Comparison of ENCODE assay signal across 16 cellular contexts in the genomic region with DNA sequence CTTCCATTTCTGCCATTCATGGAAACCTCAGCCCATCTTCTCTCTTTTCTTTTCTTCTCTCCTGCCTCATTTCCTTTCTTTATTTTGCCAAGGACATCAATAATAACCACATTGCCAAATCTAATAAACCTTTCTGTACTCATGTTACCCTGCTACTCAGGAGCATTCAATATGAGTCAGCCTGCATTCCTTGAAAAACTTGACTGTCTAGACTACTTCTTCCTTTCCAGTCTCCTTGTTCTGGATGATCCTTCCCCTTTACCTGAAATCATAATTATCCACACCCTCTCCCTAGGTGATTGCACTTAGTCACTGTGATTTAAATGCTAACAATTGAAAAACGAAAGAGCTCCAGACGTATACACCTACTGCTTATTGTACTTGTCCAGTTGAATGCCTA.
"Had no signal": no experiment of that assay in that cellular context is flagged by ENCODE, and none has a peak within 500 bp of the region (broad histone marks: within the 10 kb centered on the region; RNA-seq: fewer than 3 reads in every experiment).

No MANE protein-coding gene starts in this region.

- H3K27me3 Mint-ChIP-seq: activated CD8-positive, alpha-beta memory T cell treated with anti-CD3 and anti-CD28 coated beads, Interleukin-2, amount 10 ng/mL, durations not matched to agents 7 days and 5 days; stimulated activated naive B cell treated with anti-CD40 and anti-IgM and Interleukin-4, amounts not matched to agents 10 μg/mL and 1 μg/mL and 100 μg/mL, for 72 hours had no signal

- H3K4me3 Mint-ChIP-seq: activated CD8-positive, alpha-beta memory T cell treated with anti-CD3 and anti-CD28 coated beads, Interleukin-2, amount 10 ng/mL, durations not matched to agents 7 days and 5 days; neural progenitor cell; stimulated activated naive B cell treated with anti-CD40 and anti-IgM and Interleukin-4, amounts not matched to agents 10 μg/mL and 1 μg/mL and 100 μg/mL, for 72 hours had no signal

- H3K9me3 Mint-ChIP-seq: neural progenitor cell; stimulated activated naive B cell treated with anti-CD40 and anti-IgM and Interleukin-4, amounts not matched to agents 10 μg/mL and 1 μg/mL and 100 μg/mL, for 72 hours had no signal

- H3K4me1 Mint-ChIP-seq: activated CD8-positive, alpha-beta memory T cell treated with anti-CD3 and anti-CD28 coated beads, Interleukin-2, amount 10 ng/mL, durations not matched to agents 7 days and 5 days; neural progenitor cell; stimulated activated naive B cell treated with anti-CD40 and anti-IgM and Interleukin-4, amounts not matched to agents 10 μg/mL and 1 μg/mL and 100 μg/mL, for 72 hours had no signal

- ATAC-seq: activated CD8-positive, alpha-beta memory T cell treated with anti-CD3 and anti-CD28 coated beads, Interleukin-2, amount 10 ng/mL, durations not matched to agents 7 days and 5 days; heart left ventricle; left ventricle myocardium superior; pancreas; stimulated activated naive B cell treated with anti-CD40 and anti-IgM and Interleukin-4, amounts not matched to agents 10 μg/mL and 1 μg/mL and 100 μg/mL, for 72 hours had no signal

- H3K27ac Mint-ChIP-seq: activated CD8-positive, alpha-beta memory T cell treated with anti-CD3 and anti-CD28 coated beads, Interleukin-2, amount 10 ng/mL, durations not matched to agents 7 days and 5 days; neural progenitor cell; stimulated activated naive B cell treated with anti-CD40 and anti-IgM and Interleukin-4, amounts not matched to agents 10 μg/mL and 1 μg/mL and 100 μg/mL, for 72 hours had no signal

- H3K36me3 Mint-ChIP-seq: activated CD8-positive, alpha-beta memory T cell treated with anti-CD3 and anti-CD28 coated beads, Interleukin-2, amount 10 ng/mL, durations not matched to agents 7 days and 5 days; neural progenitor cell; stimulated activated naive B cell treated with anti-CD40 and anti-IgM and Interleukin-4, amounts not matched to agents 10 μg/mL and 1 μg/mL and 100 μg/mL, for 72 hours had no signal

- DNase-seq: activated CD4-positive, alpha-beta T cell treated with anti-CD3 and anti-CD28 coated beads for 1 hour; activated CD4-positive, alpha-beta T cell treated with anti-CD3 and anti-CD28 coated beads, Interleukin-2, amount 50 U/mL, for 48 hours; activated CD8-positive, alpha-beta memory T cell treated with anti-CD3 and anti-CD28 coated beads, Interleukin-2, amount 10 ng/mL, durations not matched to agents 7 days and 5 days; activated gamma-delta T cell; activated T-cell treated with anti-CD3 and anti-CD28 coated beads, Interleukin-2, amount 50 U/mL, for 48 hours; aorta; foreskin melanocyte; heart left ventricle; kidney; left ventricle myocardium superior; pancreas; stimulated activated naive B cell treated with anti-CD40 and anti-IgM and Interleukin-4, amounts not matched to agents 10 μg/mL and 1 μg/mL and 100 μg/mL, for 72 hours; substantia nigra; transverse colon had no signal

- H3K4me3 ChIP-seq: heart left ventricle, neural progenitor cell, pancreas, right atrium auricular region, transverse colon had no signal
